2 cellular contexts compared by ENCODE assay signal in the genomic region with DNA sequence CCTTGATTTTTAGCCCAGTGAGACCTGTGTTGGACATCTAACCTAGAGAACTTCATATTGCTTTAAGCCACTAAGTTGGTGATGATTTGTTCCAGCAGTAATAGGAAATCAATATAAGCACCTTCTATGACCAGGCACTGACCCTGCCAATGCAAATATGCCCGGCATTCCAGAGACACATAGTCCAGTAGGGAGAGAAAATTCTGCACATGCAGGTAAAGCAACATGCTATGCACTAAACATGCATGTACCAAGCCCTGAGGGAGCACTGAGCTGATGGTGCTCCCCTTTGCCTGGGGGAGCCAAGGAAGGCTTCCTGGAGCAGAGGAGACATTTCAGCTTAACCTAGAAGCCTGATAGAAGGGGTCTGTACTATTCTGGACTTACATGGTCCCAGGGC.
TF ChIP-seq lines count a peak whose summit lies in the region.

No MANE protein-coding gene starts in this region.

TF ChIP-seq in H1, 55 proteins besides CTCF, POLR2A, EP300 and RAD21:
- TF ChIP-seq, protein P1, sequence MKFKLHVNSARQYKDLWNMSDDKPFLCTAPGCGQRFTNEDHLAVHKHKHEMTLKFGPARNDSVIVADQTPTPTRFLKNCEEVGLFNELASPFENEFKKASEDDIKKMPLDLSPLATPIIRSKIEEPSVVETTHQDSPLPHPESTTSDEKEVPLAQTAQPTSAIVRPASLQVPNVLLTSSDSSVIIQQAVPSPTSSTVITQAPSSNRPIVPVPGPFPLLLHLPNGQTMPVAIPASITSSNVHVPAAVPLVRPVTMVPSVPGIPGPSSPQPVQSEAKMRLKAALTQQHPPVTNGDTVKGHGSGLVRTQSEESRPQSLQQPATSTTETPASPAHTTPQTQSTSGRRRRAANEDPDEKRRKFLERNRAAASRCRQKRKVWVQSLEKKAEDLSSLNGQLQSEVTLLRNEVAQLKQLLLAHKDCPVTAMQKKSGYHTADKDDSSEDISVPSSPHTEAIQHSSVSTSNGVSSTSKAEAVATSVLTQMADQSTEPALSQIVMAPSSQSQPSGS (IDR thresholded peaks at IDR 0.05; ENCODE audit: low read length): no peak
- no peak for TF ChIP-seq TAF7 (optimal IDR thresholded peaks at IDR 0.05; ENCODE audit: borderline replicate concordance, low read depth, low read length)
- no peak for TF ChIP-seq KDM4A (IDR thresholded peaks at IDR 0.05; ENCODE audit: low read depth, low read length, severe bottlenecking)
- TF ChIP-seq, protein P2, sequence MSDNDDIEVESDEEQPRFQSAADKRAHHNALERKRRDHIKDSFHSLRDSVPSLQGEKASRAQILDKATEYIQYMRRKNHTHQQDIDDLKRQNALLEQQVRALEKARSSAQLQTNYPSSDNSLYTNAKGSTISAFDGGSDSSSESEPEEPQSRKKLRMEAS (IDR thresholded peaks at IDR 0.05): no peak
- no peak for TF ChIP-seq POU5F1 (IDR thresholded peaks at IDR 0.05; ENCODE audit: low read depth, low read length)
- TF ChIP-seq CREB1 (IDR thresholded peaks at IDR 0.05): no peak
- no peak for TF ChIP-seq TAF1 (IDR thresholded peaks at IDR 0.05; ENCODE audit: low read depth, low read length)
- TF ChIP-seq JUN (IDR thresholded peaks at IDR 0.05; ENCODE audit: low read depth, low read length): no peak
- no peak for TF ChIP-seq E2F6 (IDR thresholded peaks at IDR 0.05)
- TF ChIP-seq CBX5 (IDR thresholded peaks at IDR 0.05; ENCODE audit: low read depth, low read length): no peak

TF ChIP-seq in HepG2, 621 proteins besides CTCF, POLR2A, EP300 and RAD21:
- TF ChIP-seq ZNF292 (CRISPR knock-in tag; IDR thresholded peaks at IDR 0.05; ENCODE audit: borderline replicate concordance, low read depth) (no peak), ZNF263 (CRISPR knock-in tag; IDR thresholded peaks at IDR 0.05) (peak; percentile 80), SNAPC2 (CRISPR knock-in tag; IDR thresholded peaks at IDR 0.05) (no peak), AGO1 (IDR thresholded peaks at IDR 0.05; ENCODE audit: low read depth, low read length, poor library complexity, severe bottlenecking) (no peak), HOXA5 (CRISPR knock-in tag; IDR thresholded peaks at IDR 0.05) (no peak), REL (CRISPR knock-in tag; conservative IDR thresholded peaks at IDR 0.05) (no peak)
